11 cellular contexts compared by ENCODE assay signal in genomic region chr10:78541528-78542470, GRCh38.
DNase-seq lines count a peak whose midpoint lies in the region; ATAC-seq and TF ChIP-seq lines count a peak whose summit lies in the region.
"Had no signal": no experiment of that assay in that cellular context is flagged by ENCODE, and none has a peak within 500 bp of the region (broad histone marks: within the 10 kb centered on the region; RNA-seq: fewer than 3 reads in every experiment).

No MANE protein-coding gene starts in this region.

- no peak for ATAC-seq in GM18502 (IDR thresholded peaks at IDR 0.05; ENCODE audit: poor library complexity, unreplicated experiment)
- ATAC-seq in HG02623 (IDR thresholded peaks at IDR 0.05; ENCODE audit: unreplicated experiment) = no peak

- peaks cover 12% of the 10 kb centered on the region for H3K4me1 Mint-ChIP-seq in T-helper 2 cell treated with Interferon-gamma antibody and Interleukin-4, amounts not matched to agents 5 μg/mL and 100 μg/mL, for 36 hours (ENCODE audit: low read depth)
- H3K4me1 Mint-ChIP-seq in T-helper 1 cell treated with Interleukin-12 subunit alpha and Interleukin-12 subunit beta and Interleukin-4 antibody, amounts not matched to agents 30 μg/mL and 1 μg/mL, for 36 hours (ENCODE audit: low read depth) = peaks cover 17% of the 10 kb centered on the region
- no peaks in the 10 kb centered on the region for H3K4me1 Mint-ChIP-seq in glutamatergic neuron (ENCODE audit: low read depth, unreplicated experiment)
- H3K4me1 Mint-ChIP-seq: central memory CD8-positive, alpha-beta T cell had no signal

- DNase-seq in T-helper 2 cell treated with Interferon-gamma antibody and Interleukin-4, amounts not matched to agents 5 μg/mL and 100 μg/mL, for 36 hours (ENCODE audit: low spot score) = no peak
- DNase-seq in T-helper 2 cell (no peak), fibroblast of the aortic adventitia (ENCODE audit: low read depth) (peak; percentile 51), trophoblast cell (no peak), glutamatergic neuron (no peak)
- DNase-seq: foreskin fibroblast, NCI-H526 had no signal

- H3K4me2 ChIP-seq in trophoblast cell (ENCODE audit: low read length) = no peak overlapping the region

- H2BK12ac ChIP-seq in trophoblast cell (ENCODE audit: low read length) = peak overlapping the region; percentile 10

- peaks cover 2% of the 10 kb centered on the region for H3K27me3 Mint-ChIP-seq in T-helper 2 cell treated with Interferon-gamma antibody and Interleukin-4, amounts not matched to agents 5 μg/mL and 100 μg/mL, for 36 hours (ENCODE audit: low read depth)
- H3K27me3 Mint-ChIP-seq in T-helper 1 cell treated with Interleukin-12 subunit alpha and Interleukin-12 subunit beta and Interleukin-4 antibody, amounts not matched to agents 30 μg/mL and 1 μg/mL, for 36 hours (ENCODE audit: low read depth) = no peaks in the 10 kb centered on the region
- no peaks in the 10 kb centered on the region for H3K27me3 Mint-ChIP-seq in glutamatergic neuron (ENCODE audit: unreplicated experiment)

- no peak overlapping the region for H2AFZ ChIP-seq in trophoblast cell (ENCODE audit: insufficient read depth, low read length, poor library complexity)

- no peaks in the 10 kb centered on the region for H3K36me3 Mint-ChIP-seq in T-helper 2 cell treated with Interferon-gamma antibody and Interleukin-4, amounts not matched to agents 5 μg/mL and 100 μg/mL, for 36 hours (ENCODE audit: low read depth)
- H3K36me3 Mint-ChIP-seq in T-helper 1 cell treated with Interleukin-12 subunit alpha and Interleukin-12 subunit beta and Interleukin-4 antibody, amounts not matched to agents 30 μg/mL and 1 μg/mL, for 36 hours (ENCODE audit: low read depth) = no peaks in the 10 kb centered on the region
- H3K36me3 Mint-ChIP-seq in glutamatergic neuron (ENCODE audit: unreplicated experiment) = no peaks in the 10 kb centered on the region

- no peak overlapping the region for H3K27ac ChIP-seq in trophoblast cell (ENCODE audit: low read depth, low read length)

- H3K14ac ChIP-seq in trophoblast cell (ENCODE audit: low read length) = no peak overlapping the region

- H2BK120ac ChIP-seq in trophoblast cell (ENCODE audit: insufficient read depth, low read length, poor library complexity) = no peak overlapping the region

- no peak overlapping the region for H4K91ac ChIP-seq in trophoblast cell (ENCODE audit: low read depth, low read length)

- no peak overlapping the region for H4K12ac ChIP-seq in trophoblast cell (ENCODE audit: low read depth, low read length)

- H2AK5ac ChIP-seq in trophoblast cell (ENCODE audit: low read length) = no peak overlapping the region

- H3K4ac ChIP-seq in trophoblast cell (ENCODE audit: low read depth, low read length) = no peak overlapping the region

- H4K8ac ChIP-seq in trophoblast cell (ENCODE audit: low read depth, low read length) = no peak overlapping the region

- H3K36me3 ChIP-seq in trophoblast cell (ENCODE audit: control insufficient read depth in 1 of 2, insufficient read depth in 2 of 2, low read length in 2 of 2) = no peaks in the 10 kb centered on the region

- H3K79me1 ChIP-seq in trophoblast cell (ENCODE audit: low read length) = no peaks in the 10 kb centered on the region

- H3K9ac ChIP-seq in trophoblast cell (ENCODE audit: low read length) = no peak overlapping the region

- H3K27ac Mint-ChIP-seq in T-helper 2 cell treated with Interferon-gamma antibody and Interleukin-4, amounts not matched to agents 5 μg/mL and 100 μg/mL, for 36 hours = peak overlapping the region; percentile 74
- H3K27ac Mint-ChIP-seq in T-helper 1 cell treated with Interleukin-12 subunit alpha and Interleukin-12 subunit beta and Interleukin-4 antibody, amounts not matched to agents 30 μg/mL and 1 μg/mL, for 36 hours = peak overlapping the region; percentile 87
- no peak overlapping the region for H3K27ac Mint-ChIP-seq in glutamatergic neuron (ENCODE audit: unreplicated experiment)

- H3K4me3 Mint-ChIP-seq in T-helper 2 cell treated with Interferon-gamma antibody and Interleukin-4, amounts not matched to agents 5 μg/mL and 100 μg/mL, for 36 hours = peak overlapping the region; percentile 10
- peak overlapping the region; percentile 43 for H3K4me3 Mint-ChIP-seq in T-helper 1 cell treated with Interleukin-12 subunit alpha and Interleukin-12 subunit beta and Interleukin-4 antibody, amounts not matched to agents 30 μg/mL and 1 μg/mL, for 36 hours
- H3K4me3 Mint-ChIP-seq in glutamatergic neuron (ENCODE audit: unreplicated experiment) = no peak overlapping the region
- H3K4me3 Mint-ChIP-seq: central memory CD8-positive, alpha-beta T cell had no signal

- TF ChIP-seq CTCF in fibroblast of the aortic adventitia (IDR thresholded peaks at IDR 0.05; ENCODE audit: insufficient read depth, low read length) (no peak), glutamatergic neuron (IDR thresholded peaks at IDR 0.05; ENCODE audit: partially characterized antibody, unreplicated experiment) (no peak)

- H3K4me1 ChIP-seq in trophoblast cell (ENCODE audit: control insufficient read depth in 1 of 2, insufficient read depth in 2 of 2, low read length in 2 of 2) = peaks cover 3 to 5% of the 10 kb centered on the region in 2 experiments

- no peak overlapping the region for H2BK5ac ChIP-seq in trophoblast cell (ENCODE audit: low read depth, low read length, poor library complexity)

- whole genome bisulfite sequencing in trophoblast cell (ENCODE audit: extremely low coverage, insufficient coverage, insufficient read length) = no CpG with 5 or more reads among the region's 10 CpGs

- H3K18ac ChIP-seq in trophoblast cell (ENCODE audit: low read length) = no peak overlapping the region

- H3K23ac ChIP-seq in trophoblast cell (ENCODE audit: low read length) = no peak overlapping the region

- H3K79me2 ChIP-seq in trophoblast cell (ENCODE audit: control insufficient read depth, insufficient read depth, low read length, poor library complexity) = no peaks in the 10 kb centered on the region

- H3K9me3 Mint-ChIP-seq in T-helper 2 cell treated with Interferon-gamma antibody and Interleukin-4, amounts not matched to agents 5 μg/mL and 100 μg/mL, for 36 hours = no peaks in the 10 kb centered on the region
- H3K9me3 Mint-ChIP-seq in T-helper 1 cell treated with Interleukin-12 subunit alpha and Interleukin-12 subunit beta and Interleukin-4 antibody, amounts not matched to agents 30 μg/mL and 1 μg/mL, for 36 hours = no peaks in the 10 kb centered on the region
- peaks cover 3% of the 10 kb centered on the region for H3K9me3 Mint-ChIP-seq in glutamatergic neuron (ENCODE audit: unreplicated experiment)
- H3K9me3 Mint-ChIP-seq: central memory CD8-positive, alpha-beta T cell had no signal

- no peaks in the 10 kb centered on the region for H3K27me3 ChIP-seq in trophoblast cell (ENCODE audit: insufficient read depth, low read length)

- H3K4me3 ChIP-seq in fibroblast of the aortic adventitia (ENCODE audit: low read depth, low read length) (no peak overlapping the region), trophoblast cell (ENCODE audit: low read depth, low read length) (no peak overlapping the region)

- no peaks in the 10 kb centered on the region for H3K9me3 ChIP-seq in trophoblast cell (ENCODE audit: insufficient read depth, low read depth, low read length)
